Comparison of ENCODE assay signal across 6 cellular contexts in genomic region chr4:64724689-64725088, GRCh38.
"Had no signal": no experiment of that assay in that cellular context is flagged by ENCODE, and none has a peak within 500 bp of the region (broad histone marks: within the 10 kb centered on the region; RNA-seq: fewer than 3 reads in every experiment).

No MANE protein-coding gene starts in this region.

- DNase-seq: H9, HCEC 1CT, IMR-90, KG1 had no signal

- ATAC-seq: GM23338, K562 had no signal

- H2AFZ ChIP-seq: GM23338 had no signal

- H3K4me3 ChIP-seq: GM23338, K562 had no signal

- H3K4me2 ChIP-seq: GM23338 had no signal
